In the genomic region with DNA sequence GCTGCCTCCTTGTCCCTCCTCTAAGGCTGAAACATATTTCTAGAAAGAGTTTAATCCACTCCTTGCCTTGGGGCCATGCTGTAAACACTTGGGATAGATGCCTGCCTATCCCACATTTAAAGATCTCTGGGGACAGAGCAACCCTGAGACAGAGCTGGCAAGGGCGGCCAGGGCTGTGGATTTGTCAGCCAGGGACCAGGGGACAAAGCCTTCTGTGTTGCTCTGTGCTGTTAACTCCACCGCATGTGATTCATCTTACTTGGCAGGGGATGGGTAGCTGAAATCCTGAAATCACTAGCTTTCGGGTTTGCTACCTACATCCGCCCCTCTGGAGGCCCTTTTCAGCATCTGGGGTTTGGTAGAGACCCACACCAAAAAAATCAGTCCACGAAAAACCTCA, we compare ENCODE assay signal across 17 cellular contexts.
A peak's percentile ranks its signal among the peaks of the same experiment; 100 is the strongest.
DNase-seq lines count a peak whose midpoint lies in the region; ATAC-seq, FAIRE-seq and TF ChIP-seq lines count a peak whose summit lies in the region.
"Had no signal": no experiment of that assay in that cellular context is flagged by ENCODE, and none has a peak within 500 bp of the region (broad histone marks: within the 10 kb centered on the region; RNA-seq: fewer than 3 reads in every experiment).

No MANE protein-coding gene starts in this region.

- no peaks in the 10 kb centered on the region for H3K9me3 ChIP-seq in osteoblast (ENCODE audit: low read depth, low read length)
- H3K9me3 ChIP-seq: mucosa of descending colon, stomach had no signal

- H3K4me1 ChIP-seq in osteoblast (ENCODE audit: insufficient read depth, low read length), result peaks cover 20% of the 10 kb centered on the region
- H3K4me1 ChIP-seq: stomach had no signal

- ATAC-seq in HG02938 (IDR thresholded peaks at IDR 0.05; ENCODE audit: unreplicated experiment), result no peak
- no peak for ATAC-seq in GM19467 (IDR thresholded peaks at IDR 0.05; ENCODE audit: unreplicated experiment)
- no peak for ATAC-seq in GM21526 (IDR thresholded peaks at IDR 0.05; ENCODE audit: low FRiP score, unreplicated experiment)
- ATAC-seq: mucosa of descending colon, T-helper 17 cell had no signal

- H4K20me1 ChIP-seq in osteoblast (ENCODE audit: insufficient read depth, low read length), result no peaks in the 10 kb centered on the region
- H4K20me1 ChIP-seq: BLaER1 treated with 17β-estradiol and CSF1 and Interleukin-3, amounts not matched to agents 10 nM and 100 nM had no signal

- H3K27me3 ChIP-seq in osteoblast (ENCODE audit: insufficient read depth, low read length), result peaks cover 3% of the 10 kb centered on the region
- H3K27me3 ChIP-seq: BLaER1 treated with 17β-estradiol and CSF1 and Interleukin-3, amounts not matched to agents 10 nM and 100 nM; brain microvascular endothelial cell; stomach had no signal

- no peaks in the 10 kb centered on the region for H3K79me2 ChIP-seq in osteoblast (ENCODE audit: insufficient read depth, low read length)

- peak; percentile 40 for FAIRE-seq in RCC 7860 (lab: Jason Lieb, UNC)
- FAIRE-seq: G401.6 had no signal

- peak overlapping the region; percentile 9 for H3K4me2 ChIP-seq in osteoblast (ENCODE audit: insufficient read depth, low read length)
- H3K4me2 ChIP-seq: BLaER1 treated with 17β-estradiol and CSF1 and Interleukin-3, amounts not matched to agents 10 nM and 100 nM had no signal

- H3K27ac ChIP-seq in osteoblast (ENCODE audit: low read depth, low read length), result peak overlapping the region; percentile 35
- H3K27ac ChIP-seq: BLaER1 treated with 17β-estradiol and CSF1 and Interleukin-3, amounts not matched to agents 10 nM and 100 nM; brain microvascular endothelial cell; stomach had no signal

- H3K4me3 ChIP-seq in osteoblast (ENCODE audit: insufficient read depth, low read length), result no peak overlapping the region
- H3K4me3 ChIP-seq: BLaER1 treated with 17β-estradiol and CSF1 and Interleukin-3, amounts not matched to agents 10 nM and 100 nM; mucosa of descending colon; stomach had no signal

- no peaks in the 10 kb centered on the region for H3K36me3 ChIP-seq in osteoblast (ENCODE audit: insufficient read depth, low read length)
- H3K36me3 ChIP-seq: brain microvascular endothelial cell had no signal

- DNase-seq in Daoy (ENCODE audit: low read depth), result peak; percentile 85
- DNase-seq in RCC 7860 (ENCODE audit: low spot score), result peak; percentile 32
- peak; percentile 83 for DNase-seq in fibroblast of gingiva (ENCODE audit: low read depth)
- DNase-seq in osteoblast (ENCODE audit: insufficient read length, low spot score, missing footprints), result peak; percentile 94
- no peak for DNase-seq in NCI-H1092 (lab: John Stamatoyannopoulos, UW)
- DNase-seq: activated CD4-positive, alpha-beta T cell treated with anti-CD3 and anti-CD28 coated beads, Interleukin-2, amount 10 ng/mL, durations not matched to agents 24 days and 14 days; activated T-cell treated with anti-CD3 and anti-CD28 coated beads, Interleukin-2, amount 50 U/mL, for 48 hours; brain microvascular endothelial cell; Kasumi-1; mucosa of descending colon; stomach; T-helper 17 cell had no signal

- no peak overlapping the region for H2AFZ ChIP-seq in osteoblast (ENCODE audit: low read length)

- no peak for TF ChIP-seq CTCF in osteoblast (IDR thresholded peaks at IDR 0.05; ENCODE audit: extremely low read depth, low read depth, low read length)
